ENCODE assay signal across 8 cellular contexts in genomic region chr11:117818036-117818858, GRCh38. TPM values are rescaled to one million over a fixed set of nuclear protein-coding genes. Genes with fewer than 3 reads are reported as not detected.
DNase-seq lines count a peak whose midpoint lies in the region; ATAC-seq and TF ChIP-seq lines count a peak whose summit lies in the region.

No MANE protein-coding gene starts in this region.

- H3K4me3 Mint-ChIP-seq in T-helper 17 cell: peak overlapping the region; percentile 82
- H3K4me3 Mint-ChIP-seq in effector memory CD8-positive, alpha-beta T cell: peak overlapping the region; percentile 42 to 53

- peak; percentile 45 for DNase-seq in activated gamma-delta T cell treated with anti-CD3 and anti-CD28 coated beads, Interleukin-2, amount 50 U/mL, for 16 hours (ENCODE audit: low read depth)
- DNase-seq in activated gamma-delta T cell (lab: John Stamatoyannopoulos, UW) (no peak), T-helper 17 cell (peak in 1 of 3 donors; percentile 53), dorsolateral prefrontal cortex (no peak), dedifferentiated amniotic fluid mesenchymal stem cell (ENCODE audit: extremely low spot score) (no peak), ecto neural progenitor cell (ENCODE audit: low spot score) (no peak)
- peak in 2 of 3 experiments; percentile 33 to 37 for DNase-seq in effector memory CD8-positive, alpha-beta T cell
- peak; percentile 34 to 64 for DNase-seq in stimulated activated CD4-positive, alpha-beta T cell treated with anti-CD3 and anti-CD28 coated beads, Interleukin-4, amount 100 ng/mL, for 4 hours

- peak overlapping the region; percentile 94 for H3K27ac Mint-ChIP-seq in T-helper 17 cell
- peak overlapping the region; percentile 92 to 96 for H3K27ac Mint-ChIP-seq in effector memory CD8-positive, alpha-beta T cell

- H3K27me3 ChIP-seq in dorsolateral prefrontal cortex: peaks cover 0 to 5% (median 0%) of the 10 kb centered on the region in 45 donors

- intact Hi-C loops in dorsolateral prefrontal cortex (cut with DNase I): loop anchor here (2.0 to 10.0 kb wide), 2 partner anchors 391 to 583 kb away; partner anchors contain the start of genes PCSK7 (in 2 of the 2) and RNF214 (in 2 of the 2)

- no peaks in the 10 kb centered on the region for H3K9me3 Mint-ChIP-seq in effector memory CD8-positive, alpha-beta T cell

- TF ChIP-seq CTCF in dorsolateral prefrontal cortex (IDR thresholded peaks at IDR 0.05 in 54 of 56, conservative IDR thresholded peaks at IDR 0.05 in 2 of 56; ENCODE audit: low read depth in 1 of 56, partially characterized antibody in 56 of 56): peak in 27 of 56 donors; percentile 1 to 52 (median 13)

- peak overlapping the region in 1 of 59 donors; percentile 26 for H3K4me3 ChIP-seq in dorsolateral prefrontal cortex

- H3K36me3 Mint-ChIP-seq in T-helper 17 cell (ENCODE audit: low read depth): no peaks in the 10 kb centered on the region
- peaks cover 11% of the 10 kb centered on the region for H3K36me3 Mint-ChIP-seq in effector memory CD8-positive, alpha-beta T cell (ENCODE audit: insufficient read depth)

- H3K9me3 ChIP-seq in T-helper 17 cell (ENCODE audit: control insufficient read depth, low read length, poor library complexity, severe bottlenecking): no peaks in the 10 kb centered on the region

- H3K27ac ChIP-seq in dorsolateral prefrontal cortex: peak overlapping the region in 1 of 59 donors; percentile 75

- peak; percentile 21 for ATAC-seq in T-helper 17 cell
- peak; percentile 29 for ATAC-seq in effector memory CD8-positive, alpha-beta T cell (replicated peaks)

- H3K4me1 Mint-ChIP-seq in T-helper 17 cell: peaks cover 49% of the 10 kb centered on the region
- peaks cover 41 to 48% of the 10 kb centered on the region in 2 donors for H3K4me1 Mint-ChIP-seq in effector memory CD8-positive, alpha-beta T cell (ENCODE audit: low read depth in 2 of 2)

- no peaks in the 10 kb centered on the region for H3K27me3 Mint-ChIP-seq in T-helper 17 cell
- H3K27me3 Mint-ChIP-seq in effector memory CD8-positive, alpha-beta T cell: no peaks in the 10 kb centered on the region

RNA-seq across cellular contexts. Expression of gene FXYD2, which starts 6.3 kb away (rescaled TPM):
- total RNA-seq in T-helper 17 cell: 1 to 10 TPM in 1 of 2 donors, not detected in 1; 1.3 TPM
- total RNA-seq in dorsolateral prefrontal cortex: 10 to 100 TPM in 5 of 120 experiments, 1 to 10 TPM in 115; 1.5 to 14.9 (median 4.6) TPM

RNA-seq across cellular contexts. Expression of gene DSCAML1, which starts 21.2 kb away (rescaled TPM):
- total RNA-seq in T-helper 17 cell (under 1 TPM; 0.21 to 0.92 TPM), dorsolateral prefrontal cortex (10 to 100 TPM; 16.1 to 61.7 (median 35.6) TPM)

RNA-seq across cellular contexts. Expression of gene FXYD6, which starts 58.2 kb away (rescaled TPM):
- total RNA-seq in T-helper 17 cell (under 1 TPM in 1 of 2 donors, not detected in 1; 0.62 TPM), dorsolateral prefrontal cortex (100 to 1,000 TPM; 188 to 567 (median 374) TPM)

Comparison
In these comparisons a context has a peak if more than half of its experiments do, and no peak if none do; other contexts are left out.
1. DNase-seq: peak in activated gamma-delta T cell treated with anti-CD3 and anti-CD28 coated beads, Interleukin-2, amount 50 U/mL, for 16 hours (single experiment), effector memory CD8-positive, alpha-beta T cell (2 of 3) and stimulated activated CD4-positive, alpha-beta T cell treated with anti-CD3 and anti-CD28 coated beads, Interleukin-4, amount 100 ng/mL, for 4 hours (2 of 2); none in activated gamma-delta T cell (single experiment), dorsolateral prefrontal cortex (0 of 10), dedifferentiated amniotic fluid mesenchymal stem cell (single experiment) and ecto neural progenitor cell (single experiment).
2. RNA of gene DSCAML1, which starts 21.2 kb away (total RNA-seq): 16.1 to 61.7 TPM in dorsolateral prefrontal cortex; 0.21 to 0.92 TPM in T-helper 17 cell; every median in the first group is over 4 times any median in the second.
3. RNA of gene FXYD6, which starts 58.2 kb away (total RNA-seq): 188 to 567 TPM in dorsolateral prefrontal cortex; 0.62 TPM in T-helper 17 cell; every median in the first group is over 100 times any median in the second.